In the genomic region with DNA sequence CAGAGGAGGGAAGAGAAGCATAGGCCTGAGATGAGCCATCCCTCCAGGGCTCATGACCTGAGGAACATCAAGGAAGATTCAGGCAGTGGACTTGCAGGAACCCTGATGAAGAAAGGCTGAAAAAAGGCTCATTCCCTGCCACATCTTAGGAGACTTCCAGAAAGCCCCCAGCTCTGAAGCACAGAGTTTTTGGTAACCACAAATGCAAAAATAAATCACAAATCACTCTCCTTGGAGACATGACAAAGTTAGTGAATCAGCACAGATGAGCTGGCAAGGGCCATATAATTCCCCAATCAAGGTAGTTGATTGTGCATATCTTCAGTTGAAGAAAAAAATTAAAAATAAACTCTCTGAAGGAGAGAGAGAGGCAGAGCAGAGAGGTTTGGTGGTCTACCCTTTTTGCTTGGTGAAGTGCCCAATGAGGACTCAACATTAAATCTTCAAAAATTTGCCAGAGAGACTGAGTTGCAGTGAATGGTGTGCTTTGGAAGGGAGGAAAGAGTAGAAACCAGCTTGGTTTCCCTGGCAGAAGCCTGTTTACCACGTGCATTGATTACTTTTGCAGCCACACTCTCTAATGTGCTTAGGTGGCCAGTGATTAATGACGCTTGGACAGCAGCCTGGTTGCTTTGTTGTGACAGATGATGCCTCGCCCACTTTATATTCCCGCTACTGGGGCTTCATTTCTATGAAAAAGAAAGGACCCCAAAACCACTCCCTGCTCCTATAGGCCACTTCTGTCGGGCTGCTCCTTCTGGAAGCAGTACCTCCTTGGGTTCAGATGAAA, we compare ENCODE assay signal across 19 cellular contexts.
DNase-seq lines count a peak whose midpoint lies in the region; ATAC-seq and TF ChIP-seq lines count a peak whose summit lies in the region.
"Had no signal": no experiment of that assay in that cellular context is flagged by ENCODE, and none has a peak within 500 bp of the region (broad histone marks: within the 10 kb centered on the region; RNA-seq: fewer than 3 reads in every experiment).

No MANE protein-coding gene starts in this region.

- DNase-seq in COLO668 (lab: John Stamatoyannopoulos, UW; ENCODE audit: unreplicated experiment), result peak; percentile 59
- peak; percentile 68 for DNase-seq in NCI-H146 (lab: John Stamatoyannopoulos, UW)
- peak; percentile 16 for DNase-seq in astrocyte of the cerebellum (ENCODE audit: low read depth)
- DNase-seq in omental fat pad (ENCODE audit: low spot score), result no peak
- DNase-seq in activated CD8-positive, alpha-beta memory T cell treated with anti-CD3 and anti-CD28 coated beads, Interleukin-2, amount 50 U/mL, for 48 hours, result no peak
- no peak for DNase-seq in activated effector memory CD4-positive, alpha-beta T cell treated with anti-CD3 and anti-CD28 coated beads, Interleukin-2, amount 50 U/mL, for 16 hours
- no peak for DNase-seq in activated CD4-positive, alpha-beta T cell treated with anti-CD3 and anti-CD28 coated beads for 36 hours
- DNase-seq in cerebellar nuclear complex (lab: John Stamatoyannopoulos, UW), result no peak
- DNase-seq: activated B cell treated with CpG ODN at 0.5 μM for 24 hours; activated CD8-positive, alpha-beta T cell treated with anti-CD3 and anti-CD28 coated beads, Interleukin-2, amount 10 ng/mL, durations not matched to agents 7 days and 5 days; activated T-cell treated with anti-CD3 and anti-CD28 coated beads, Interleukin-2, amount 50 U/mL, for 72 hours; effector CD8-positive, alpha-beta T cell; GF-D8; left lung; nucleus accumbens; SIG-M5; T-helper 2 cell; testis had no signal

- H3K27me3 Mint-ChIP-seq in activated CD4-positive, alpha-beta T cell treated with anti-CD3 and anti-CD28 coated beads for 36 hours, result peaks cover 8% of the 10 kb centered on the region

- no peaks in the 10 kb centered on the region for H3K9me3 Mint-ChIP-seq in activated CD4-positive, alpha-beta T cell treated with anti-CD3 and anti-CD28 coated beads for 36 hours (ENCODE audit: low read depth)
- H3K9me3 Mint-ChIP-seq: activated B cell treated with CpG ODN at 0.5 μM for 24 hours; activated T-cell treated with anti-CD3 and anti-CD28 coated beads, Interleukin-2, amount 50 U/mL, for 72 hours; central memory CD8-positive, alpha-beta T cell had no signal

- H3K4me1 Mint-ChIP-seq in activated CD4-positive, alpha-beta T cell treated with anti-CD3 and anti-CD28 coated beads for 36 hours, result no peaks in the 10 kb centered on the region
- H3K4me1 Mint-ChIP-seq: activated B cell treated with CpG ODN at 0.5 μM for 24 hours; central memory CD8-positive, alpha-beta T cell had no signal

- in situ Hi-C loops in astrocyte of the cerebellum (cut with HindIII; ENCODE audit: low sequenced_read_pairs), result no loop called here

- H3K36me3 Mint-ChIP-seq in activated CD4-positive, alpha-beta T cell treated with anti-CD3 and anti-CD28 coated beads for 36 hours (ENCODE audit: low read depth), result no peaks in the 10 kb centered on the region

- peak; percentile 50 for ATAC-seq in omental fat pad (ENCODE audit: low FRiP score)
- no peak for ATAC-seq in activated CD4-positive, alpha-beta T cell treated with anti-CD3 and anti-CD28 coated beads for 36 hours
- ATAC-seq: activated CD8-positive, alpha-beta T cell treated with anti-CD3 and anti-CD28 coated beads, Interleukin-2, amount 10 ng/mL, durations not matched to agents 7 days and 5 days; activated T-cell treated with anti-CD3 and anti-CD28 coated beads, Interleukin-2, amount 50 U/mL, for 72 hours; left lung had no signal

- H3K4me3 ChIP-seq in astrocyte of the cerebellum (ENCODE audit: low read depth, low read length), result no peak overlapping the region
- H3K4me3 ChIP-seq: left lung, testis had no signal

- POLR2A ChIA-PET in activated CD4-positive, alpha-beta T cell treated with anti-CD3 and anti-CD28 coated beads for 36 hours (lab: Charles Lee), result no interaction called here

- CTCF ChIA-PET in activated CD4-positive, alpha-beta T cell treated with anti-CD3 and anti-CD28 coated beads for 36 hours (lab: Charles Lee), result no interaction called here

- no peak overlapping the region for H3K4me3 Mint-ChIP-seq in activated CD4-positive, alpha-beta T cell treated with anti-CD3 and anti-CD28 coated beads for 36 hours
- H3K4me3 Mint-ChIP-seq: activated B cell treated with CpG ODN at 0.5 μM for 24 hours; activated CD8-positive, alpha-beta T cell treated with anti-CD3 and anti-CD28 coated beads, Interleukin-2, amount 10 ng/mL, durations not matched to agents 7 days and 5 days; activated T-cell treated with anti-CD3 and anti-CD28 coated beads, Interleukin-2, amount 50 U/mL, for 72 hours; central memory CD8-positive, alpha-beta T cell had no signal

- intact Hi-C loops in activated CD4-positive, alpha-beta T cell treated with anti-CD3 and anti-CD28 coated beads for 36 hours (cut with DNase I, micrococcal nuclease), result no loop called here

- TF ChIP-seq CTCF in astrocyte of the cerebellum (IDR thresholded peaks at IDR 0.05; ENCODE audit: low read depth, low read length, missing control alignments) (no peak), omental fat pad (IDR thresholded peaks at IDR 0.05) (no peak)

- H3K27ac Mint-ChIP-seq in activated CD4-positive, alpha-beta T cell treated with anti-CD3 and anti-CD28 coated beads for 36 hours, result no peak overlapping the region
- H3K27ac Mint-ChIP-seq: activated B cell treated with CpG ODN at 0.5 μM for 24 hours; activated CD8-positive, alpha-beta T cell treated with anti-CD3 and anti-CD28 coated beads, Interleukin-2, amount 10 ng/mL, durations not matched to agents 7 days and 5 days; activated T-cell treated with anti-CD3 and anti-CD28 coated beads, Interleukin-2, amount 50 U/mL, for 72 hours had no signal

Comparison
In these comparisons a context has a peak if more than half of its experiments do, and no peak if none do; other contexts are left out.
1. DNase-seq: peak in COLO668 (single experiment), NCI-H146 (single experiment) and astrocyte of the cerebellum (single experiment); none in omental fat pad (single experiment), activated CD8-positive, alpha-beta memory T cell treated with anti-CD3 and anti-CD28 coated beads, Interleukin-2, amount 50 U/mL, for 48 hours (single experiment), activated effector memory CD4-positive, alpha-beta T cell treated with anti-CD3 and anti-CD28 coated beads, Interleukin-2, amount 50 U/mL, for 16 hours (single experiment), activated CD4-positive, alpha-beta T cell treated with anti-CD3 and anti-CD28 coated beads for 36 hours (single experiment) and cerebellar nuclear complex (0 of 2).